ENCODE assay signal across 14 cellular contexts in genomic region chr11:86625544-86625943, GRCh38. TPM values are rescaled to one million over a fixed set of nuclear protein-coding genes. Genes with fewer than 3 reads are reported as not detected.
DNase-seq lines count a peak whose midpoint lies in the region; ATAC-seq, FAIRE-seq and TF ChIP-seq lines count a peak whose summit lies in the region.
"Had no signal": no experiment of that assay in that cellular context is flagged by ENCODE, and none has a peak within 500 bp of the region (broad histone marks: within the 10 kb centered on the region; RNA-seq: fewer than 3 reads in every experiment).

No MANE protein-coding gene starts in this region.

- H3K9me3 ChIP-seq in keratinocyte (ENCODE audit: control insufficient read depth, low read depth, low read length): peaks cover 2% of the 10 kb centered on the region

- ATAC-seq in GM18861 (IDR thresholded peaks at IDR 0.05; ENCODE audit: unreplicated experiment) (peak; percentile 56), GM21381 (IDR thresholded peaks at IDR 0.05; ENCODE audit: unreplicated experiment) (peak; percentile 66), HG03354 (IDR thresholded peaks at IDR 0.05; ENCODE audit: poor library complexity, severe bottlenecking, unreplicated experiment) (peak; percentile 59), GM21737 (IDR thresholded peaks at IDR 0.05; ENCODE audit: unreplicated experiment) (no peak)

- H3K27me3 ChIP-seq in keratinocyte (ENCODE audit: control insufficient read depth, extremely low read depth, insufficient read depth, low read length): no peaks in the 10 kb centered on the region

- H3K27ac ChIP-seq in keratinocyte (ENCODE audit: control insufficient read depth, insufficient read depth, low read length): no peak overlapping the region

- TF ChIP-seq CTCF in keratinocyte (optimal IDR thresholded peaks at IDR 0.05 in 1 of 3, IDR thresholded peaks at IDR 0.05 in 1 of 3, conservative IDR thresholded peaks at IDR 0.05 in 1 of 3; ENCODE audit: extremely low read depth in 1 of 3, insufficient read depth in 2 of 3, low read length in 3 of 3): no peak

- H3K79me2 ChIP-seq in keratinocyte (ENCODE audit: control insufficient read depth, insufficient read depth, low read length): peaks cover 7% of the 10 kb centered on the region

- no peak for FAIRE-seq in keratinocyte (lab: Jason Lieb, UNC)
- FAIRE-seq: astrocyte, GM12891, TTC549 had no signal

- DNase-seq in keratinocyte (ENCODE audit: low read depth, low spot score) (no peak), NCI-H146 treated with DMSO at 0.1 percent for 48 hours (lab: John Stamatoyannopoulos, UW; ENCODE audit: unreplicated experiment) (no peak), HUDEP-2 (lab: John Stamatoyannopoulos, UW; ENCODE audit: unreplicated experiment in 76 of 76) (no peak)
- DNase-seq in activated CD8-positive, alpha-beta memory T cell treated with anti-CD3 and anti-CD28 coated beads, Interleukin-2, amount 50 U/mL, for 4 hours: no peak
- DNase-seq: activated CD4-positive, alpha-beta memory T cell treated with anti-CD3 and anti-CD28 coated beads, Interleukin-2, amount 10 ng/mL, durations not matched to agents 7 days and 5 days; activated effector memory CD4-positive, alpha-beta T cell treated with Interleukin-2 at 50 U/mL for 16 hours; NCI-H2081 treated with DMSO at 0.1 percent for 48 hours had no signal

- no peaks in the 10 kb centered on the region for H4K20me1 ChIP-seq in keratinocyte (ENCODE audit: control insufficient read depth, extremely low read depth, insufficient read depth, low read length)

- H3K4me1 ChIP-seq in keratinocyte (ENCODE audit: control insufficient read depth, extremely low read depth, insufficient read depth, low read length): peaks cover 27% of the 10 kb centered on the region

- no peaks in the 10 kb centered on the region for H3K9me1 ChIP-seq in keratinocyte (ENCODE audit: control insufficient read depth, extremely low read depth, insufficient read depth, low read length)

- dilution Hi-C loops in keratinocyte (cut with MboI; ENCODE audit: extremely low pct_ligation_motif_present, low sequenced_read_pairs): no loop called here

- H2AFZ ChIP-seq in keratinocyte (ENCODE audit: control insufficient read depth, low read length): no peak overlapping the region

- peak overlapping the region; percentile 1 for H3K4me2 ChIP-seq in keratinocyte (ENCODE audit: control insufficient read depth, extremely low read depth, insufficient read depth, low read depth, low read length)

- H3K9ac ChIP-seq in keratinocyte (ENCODE audit: control insufficient read depth, extremely low read depth, insufficient read depth, low read length): no peak overlapping the region

- peaks cover 0 to 2% of the 10 kb centered on the region in 2 experiments for H3K36me3 ChIP-seq in keratinocyte (ENCODE audit: control insufficient read depth in 2 of 2, extremely low read depth in 1 of 2, insufficient read depth in 2 of 2, low read length in 2 of 2)

- no peak overlapping the region for H3K4me3 ChIP-seq in keratinocyte (ENCODE audit: control insufficient read depth in 2 of 3, extremely low read depth in 1 of 3, insufficient read depth in 2 of 3, low read depth in 1 of 3, low read length in 3 of 3)

RNA-seq across cellular contexts. Expression of gene ME3, which starts 46.9 kb away (rescaled TPM):
- 1.0 to 1.6 TPM (median 1.1 TPM) in 3 replicates for polyA plus RNA-seq in keratinocyte
- polyA plus RNA-seq in keratinocyte (2011; ENCODE audit: low read depth): 0.39 TPM
- polyA plus RNA-seq in keratinocyte (2011; cell fraction: cytosol; rRNA removed): 0.52 and 1.6 TPM in 2 replicates
- 2.4 and 2.5 TPM in 2 replicates for polyA plus RNA-seq in keratinocyte (2011; cell fraction: nucleus; rRNA removed)
- polyA plus RNA-seq in keratinocyte (2012; ENCODE audit: low replicate concordance): 0.85 and 1.3 TPM in 2 replicates
- polyA minus RNA-seq in keratinocyte: 1.6 to 7.9 TPM (median 4.8 TPM) in 3 replicates
- polyA minus RNA-seq in keratinocyte (2011; cell fraction: cytosol; rRNA and poly(A)+ RNA removed): 1.2 TPM
- 2.8 and 4.0 TPM in 2 replicates for polyA minus RNA-seq in keratinocyte (2011; cell fraction: nucleus; rRNA and poly(A)+ RNA removed)
